In genomic region chr11:44868455-44869421, GRCh38 we compare ENCODE assay signal across 25 cellular contexts.
A peak's percentile ranks its signal among the peaks of the same experiment; 100 is the strongest.
DNase-seq lines count a peak whose midpoint lies in the region; ATAC-seq and TF ChIP-seq lines count a peak whose summit lies in the region.
"Had no signal": no experiment of that assay in that cellular context is flagged by ENCODE, and none has a peak within 500 bp of the region (broad histone marks: within the 10 kb centered on the region; RNA-seq: fewer than 3 reads in every experiment).

No MANE protein-coding gene starts in this region.

- H3K27ac Mint-ChIP-seq in WTC11, result 0 out of 2 replicates have a peak overlapping the region, but pooled peaks have one; percentile 44
- H3K27ac Mint-ChIP-seq: activated naive CD4-positive, alpha-beta T cell treated with anti-CD3 and anti-CD28 coated beads, Interleukin-2, amount 10 ng/mL, durations not matched to agents 7 days and 5 days; IgD-negative memory B cell; stimulated activated naive CD8-positive, alpha-beta T cell treated with anti-CD3 and anti-CD28 coated beads, Interleukin-15, Interleukin-2, amounts not matched to agents 100 ng/mL and 50 ng/mL, for 24 hours had no signal

- TF ChIP-seq CTCF in WTC11 (IDR thresholded peaks at IDR 0.05) (no peak), uterus (IDR thresholded peaks at IDR 0.05) (no peak)

- no peaks in the 10 kb centered on the region for H3K27me3 ChIP-seq in uterus
- H3K27me3 ChIP-seq: ovary, upper lobe of right lung had no signal

- peaks cover 2% of the 10 kb centered on the region; the same call in 1 of the 2 replicates for H3K27me3 Mint-ChIP-seq in WTC11 (ENCODE audit: low read depth)
- H3K27me3 Mint-ChIP-seq: IgD-negative memory B cell had no signal

- no peaks in the 10 kb centered on the region for H3K36me3 Mint-ChIP-seq in WTC11

- ATAC-seq in Right ventricle myocardium inferior (peak; percentile 61), WTC11 (peak; percentile 29), left ventricle myocardium superior (peak; percentile 57)
- ATAC-seq: GM12878, upper lobe of right lung had no signal

- no peaks in the 10 kb centered on the region for H3K36me3 ChIP-seq in uterus
- H3K36me3 ChIP-seq: ovary, upper lobe of right lung, WERI-Rb-1 had no signal

- H3K27ac ChIP-seq in uterus, result peak overlapping the region; percentile 44 to 75
- H3K27ac ChIP-seq: ovary, upper lobe of right lung, WERI-Rb-1 had no signal

- TF ChIP-seq POLR2A in uterus (IDR thresholded peaks at IDR 0.05), result no peak

- intact Hi-C loops in Right ventricle myocardium inferior (cut with DNase I) (loop anchor here (2.0 kb wide), 1 partner anchor 102 kb away; no protein-coding TSS in a partner anchor), cardiac septum (cut with DNase I) (no loop called here), left ventricle myocardium superior (cut with micrococcal nuclease) (no loop called here), uterus (cut with DNase I; ENCODE audit: low total_unique reads) (no loop called here)

- CTCF ChIA-PET in WTC11 (lab: Charles Lee), result interaction anchor here (0.6 to 2.7 kb wide), 7 partner anchors 19 to 248 kb away, joined by 3 to 13 read pairs (median 4); no protein-coding TSS in a partner anchor

- H3K4me1 Mint-ChIP-seq in WTC11, result peaks cover 22% of the 10 kb centered on the region
- H3K4me1 Mint-ChIP-seq: activated naive CD4-positive, alpha-beta T cell treated with anti-CD3 and anti-CD28 coated beads, Interleukin-2, amount 10 ng/mL, durations not matched to agents 7 days and 5 days had no signal

- no peak overlapping the region for H3K4me3 Mint-ChIP-seq in WTC11
- H3K4me3 Mint-ChIP-seq: activated naive CD4-positive, alpha-beta T cell treated with anti-CD3 and anti-CD28 coated beads, Interleukin-2, amount 10 ng/mL, durations not matched to agents 7 days and 5 days; IgD-negative memory B cell; stimulated activated naive CD8-positive, alpha-beta T cell treated with anti-CD3 and anti-CD28 coated beads, Interleukin-15, Interleukin-2, amounts not matched to agents 100 ng/mL and 50 ng/mL, for 24 hours had no signal

- POLR2A ChIA-PET in WTC11 (lab: Charles Lee), result no interaction called here

- no peaks in the 10 kb centered on the region for H3K9me3 ChIP-seq in uterus
- H3K9me3 ChIP-seq: ovary, upper lobe of right lung had no signal

- H3K9me3 Mint-ChIP-seq in WTC11, result no peaks in the 10 kb centered on the region
- H3K9me3 Mint-ChIP-seq: IgD-negative memory B cell; stimulated activated naive CD8-positive, alpha-beta T cell treated with anti-CD3 and anti-CD28 coated beads, Interleukin-15, Interleukin-2, amounts not matched to agents 100 ng/mL and 50 ng/mL, for 24 hours had no signal

- H3K4me1 ChIP-seq in uterus, result no peaks in the 10 kb centered on the region
- H3K4me1 ChIP-seq: upper lobe of right lung had no signal

- DNase-seq in Right ventricle myocardium inferior (ENCODE audit: missing footprints) (no peak), cardiac septum (ENCODE audit: low spot score) (no peak), WTC11 (ENCODE audit: low spot score) (no peak), left ventricle myocardium superior (no peak), uterus (no peak), NCI-H2107 (lab: John Stamatoyannopoulos, UW) (no peak)
- DNase-seq in stimulated activated CD4-positive, alpha-beta T cell treated with anti-CD3 and anti-CD28 coated beads, Interleukin-2, amount 100 ng/mL, for 48 hours, result no peak
- DNase-seq in central memory CD4-positive, alpha-beta T cell, result no peak
- DNase-seq: activated CD4-positive, alpha-beta T cell treated with anti-CD3 and anti-CD28 coated beads, Interleukin-2, amount 50 U/mL, for 4 hours; activated naive CD4-positive, alpha-beta T cell treated with anti-CD3 and anti-CD28 coated beads, Interleukin-2, amount 10 ng/mL, durations not matched to agents 7 days and 5 days; activated T-cell treated with anti-CD3 and anti-CD28 coated beads for 4 hours; GF-D8; HCEC 1CT; hippocampal formation; NCI-H2029 treated with DMSO at 0.1 percent for 48 hours; NCI-H748 treated with DMSO at 0.1 percent for 48 hours; ovary; SIG-M5; stimulated activated CD4-positive, alpha-beta T cell treated with anti-CD3 and anti-CD28 coated beads, Interleukin-2, amount 100 ng/mL, for 24 hours; upper lobe of right lung; WERI-Rb-1 had no signal

- H3K4me3 ChIP-seq in uterus, result no peak overlapping the region
- H3K4me3 ChIP-seq: GM12878, lung, ovary, upper lobe of right lung had no signal

TF ChIP-seq in WTC11, 78 proteins besides CTCF, POLR2A, EP300 and RAD21:
- TF ChIP-seq ETV6 (CRISPR knock-in tag; IDR thresholded peaks at IDR 0.05) (no peak), GTF2I (CRISPR knock-in tag; conservative IDR thresholded peaks at IDR 0.05) (peak; percentile 71; the same call in 1 of the 2 replicates)
